Comparison of ENCODE assay signal across 14 cellular contexts in genomic region chr17:4417129-4417667, GRCh38. TPM values are rescaled to one million over a fixed set of nuclear protein-coding genes. Genes with fewer than 3 reads are reported as not detected.
A peak's percentile ranks its signal among the peaks of the same experiment; 100 is the strongest.
DNase-seq lines count a peak whose midpoint lies in the region; ATAC-seq, FAIRE-seq and TF ChIP-seq lines count a peak whose summit lies in the region.
"Had no signal": no experiment of that assay in that cellular context is flagged by ENCODE, and none has a peak within 500 bp of the region (broad histone marks: within the 10 kb centered on the region; RNA-seq: fewer than 3 reads in every experiment).

No MANE protein-coding gene starts in this region.

- peaks cover 5% of the 10 kb centered on the region; the same call in 1 of the 2 replicates for H3K4me1 ChIP-seq in HepG2 (ENCODE audit: insufficient read depth, low read length)
- no peaks in the 10 kb centered on the region for H3K4me1 ChIP-seq in right lobe of liver
- no peaks in the 10 kb centered on the region; a peak in 2 of 5 replicates for H3K4me1 ChIP-seq in K562 (replicated peaks in 1 of 2; ENCODE audit: control insufficient read depth in 2 of 2, insufficient read depth in 2 of 2, low read length in 2 of 2)
- H3K4me1 ChIP-seq: BE2C, Caco-2 had no signal

- no peak for TF ChIP-seq CTCF in HepG2 (CRISPR knock-in tag; IDR thresholded peaks at IDR 0.05)
- no peak for TF ChIP-seq CTCF in right lobe of liver (IDR thresholded peaks at IDR 0.05)
- no peak for TF ChIP-seq CTCF in K562 (IDR thresholded peaks at IDR 0.05 in 2 of 3, conservative IDR thresholded peaks at IDR 0.05 in 1 of 3; ENCODE audit: insufficient read depth in 2 of 3, low read depth in 1 of 3, low read length in 3 of 3)

- POLR2A ChIA-PET in HepG2 (lab: Yijun Ruan, JAX) (no interaction called here), K562 (lab: Yijun Ruan, JAX) (no interaction called here)

- H3K9me3 ChIP-seq in HepG2 (ENCODE audit: low read length) (no peaks in the 10 kb centered on the region), right lobe of liver (no peaks in the 10 kb centered on the region), K562 (replicated peaks; ENCODE audit: control insufficient read depth, insufficient read depth, low read depth, low read length) (no peaks in the 10 kb centered on the region)
- H3K9me3 ChIP-seq: BE2C, Caco-2 had no signal

- no peak for ATAC-seq in HepG2
- ATAC-seq in right lobe of liver, result no peak
- no peak for ATAC-seq in K562
- no peak for ATAC-seq in HG03280 (IDR thresholded peaks at IDR 0.05; ENCODE audit: unreplicated experiment)

- H3K9ac ChIP-seq in HepG2 (ENCODE audit: insufficient read depth, low read depth, low read length) (no peak overlapping the region), K562 (ENCODE audit: insufficient read depth in 1 of 2, low read depth in 2 of 2, low read length in 2 of 2) (no peak overlapping the region)
- H3K9ac ChIP-seq: GM23248 had no signal

- no peaks in the 10 kb centered on the region for H3K9me1 ChIP-seq in K562 (ENCODE audit: control insufficient read depth, insufficient read depth, low read length)

- H3K4me2 ChIP-seq in HepG2 (ENCODE audit: low read depth, low read length) (no peak overlapping the region), K562 (ENCODE audit: insufficient read depth, low read length) (no peak overlapping the region)

- H3K36me3 ChIP-seq in HepG2 (replicated peaks in 1 of 2; ENCODE audit: control insufficient read depth in 1 of 2, insufficient read depth in 2 of 2, low read length in 2 of 2) (no peaks in the 10 kb centered on the region), right lobe of liver (no peaks in the 10 kb centered on the region), K562 (ENCODE audit: control insufficient read depth, insufficient read depth, low read length) (no peaks in the 10 kb centered on the region)
- H3K36me3 ChIP-seq: BE2C had no signal

- H3K4me3 ChIP-seq in HepG2 (replicated peaks in 1 of 3; ENCODE audit: insufficient read depth in 1 of 3, low read depth in 2 of 3, low read length in 3 of 3) (no peak overlapping the region), right lobe of liver (no peak overlapping the region), K562 (no peak overlapping the region)
- H3K4me3 ChIP-seq: GM23248 had no signal

- TF ChIP-seq POLR2A in HepG2 (IDR thresholded peaks at IDR 0.05; ENCODE audit: insufficient read depth in 1 of 2, low read depth in 2 of 2, low read length in 2 of 2) (no peak), right lobe of liver (IDR thresholded peaks at IDR 0.05) (no peak), K562 (conservative IDR thresholded peaks at IDR 0.05) (no peak)

- H4K20me1 ChIP-seq in HepG2 (ENCODE audit: insufficient read depth, low read length), result no peaks in the 10 kb centered on the region
- H4K20me1 ChIP-seq in K562 (replicated peaks; ENCODE audit: control insufficient read depth, insufficient read depth, low read length), result no peaks in the 10 kb centered on the region

- H3K27ac ChIP-seq in HepG2 (ENCODE audit: extremely low read length, insufficient read depth, low read length) (no peak overlapping the region), right lobe of liver (no peak overlapping the region), K562 (ENCODE audit: extremely low read depth, low read depth, low read length) (no peak overlapping the region)
- H3K27ac ChIP-seq: GM23248 had no signal

- CTCF ChIA-PET in HepG2 (lab: Yijun Ruan, JAX; ENCODE audit: low intra/inter-chr PET ratio, low total read pairs) (no interaction called here), K562 (lab: Yijun Ruan, JAX; ENCODE audit: low intra/inter-chr PET ratio) (no interaction called here)

- FAIRE-seq in HepG2 (lab: Jason Lieb, UNC) (no peak), K562 (lab: Jason Lieb, UNC) (no peak)
- FAIRE-seq: GM18507 had no signal

- TF ChIP-seq EP300 in HepG2 (IDR thresholded peaks at IDR 0.05; ENCODE audit: low read depth in 2 of 2, low read length in 2 of 2) (no peak), HepG2 (CRISPR knock-in tag; IDR thresholded peaks at IDR 0.05; ENCODE audit: borderline replicate concordance) (no peak), K562 (IDR thresholded peaks at IDR 0.05; ENCODE audit: low read length) (no peak)

- H3K79me2 ChIP-seq in HepG2 (ENCODE audit: insufficient read depth, low read length) (no peaks in the 10 kb centered on the region), K562 (ENCODE audit: control insufficient read depth, insufficient read depth, low read length) (no peaks in the 10 kb centered on the region)

- intact Hi-C loops in HepG2 (cut with micrococcal nuclease; ENCODE audit: unreplicated experiment), result no loop called here
- intact Hi-C loops in right lobe of liver (cut with DNase I), result loop anchor here (10.0 kb wide), 2 partner anchors 202 to 232 kb away; no protein-coding TSS in a partner anchor
- intact Hi-C loops in K562 (cut with micrococcal nuclease), result no loop called here

- DNase-seq in HepG2 (ENCODE audit: low spot score) (no peak), right lobe of liver (no peak), MV-4-11 (lab: John Stamatoyannopoulos, UW) (peak; percentile 48), K562 (ENCODE audit: extremely low read depth in 1 of 4, low spot score in 3 of 4) (no peak), AML-193 (lab: John Stamatoyannopoulos, UW) (no peak)
- DNase-seq in NK-92 treated with Interleukin-12 subunit alpha and Interleukin-12 subunit beta, amount 100 ng/mL, for 24 hours (lab: John Stamatoyannopoulos, UW), result no peak
- DNase-seq: BE2C; Caco-2; CD8-positive, alpha-beta memory T cell; GF-D8; GM23248; H7 had no signal

- in situ Hi-C loops in HepG2 (cut with HindIII; ENCODE audit: extremely low pct_ligation_motif_present, low pct_unique_long_range_greater_than_20kb) (loop anchor here (10.0 kb wide), 1 partner anchor 212 kb away; no protein-coding TSS in a partner anchor), K562 (cut with MboI) (loop anchor here (10.0 kb wide), 1 partner anchor 212 kb away; no protein-coding TSS in a partner anchor)

- BruUV-seq in HepG2 (replicated peaks; lab: Mats Ljungman, UMichigan) (no TSS peak), K562 (replicated peaks; lab: Mats Ljungman, UMichigan) (no TSS peak)

- WGBS in HepG2 (ENCODE audit: low lambda C conversion rate), result 28% methylated on average over 2 of the region's 2 CpGs
- 80% methylated on average over 2 of the region's 2 CpGs for WGBS in right lobe of liver (ENCODE audit: insufficient coverage, low coverage, low lambda C conversion rate, missing lambda C conversion rate)
- 17% methylated on average over 1 of the region's 2 CpGs for WGBS in K562 (ENCODE audit: insufficient coverage, low coverage, missing lambda C conversion rate)

- H2AFZ ChIP-seq in HepG2 (ENCODE audit: low read length), result no peak overlapping the region
- H2AFZ ChIP-seq in K562 (ENCODE audit: low read depth, low read length), result no peak overlapping the region
- H2AFZ ChIP-seq: GM23248 had no signal

- TF ChIP-seq RAD21 in HepG2 (CRISPR knock-in tag; IDR thresholded peaks at IDR 0.05), result no peak
- TF ChIP-seq RAD21 in K562 (CRISPR knock-in tag; conservative IDR thresholded peaks at IDR 0.05 in 1 of 2, IDR thresholded peaks at IDR 0.05 in 1 of 2), result no peak

- H3K27me3 ChIP-seq in HepG2 (ENCODE audit: control insufficient read depth in 1 of 2, insufficient read depth in 2 of 2, low read length in 2 of 2) (peaks cover 0 to 4% of the 10 kb centered on the region in 2 experiments; a peak in 1 of 5 replicates), right lobe of liver (no peaks in the 10 kb centered on the region), K562 (ENCODE audit: control insufficient read depth in 2 of 2, insufficient read depth in 2 of 2, low read length in 2 of 2) (peaks cover 0 to 6% of the 10 kb centered on the region in 2 experiments; a peak in 1 of 5 replicates)
- H3K27me3 ChIP-seq: BE2C had no signal

RNA-seq across cellular contexts. Expression of gene SPNS3, which starts 16.5 kb away (rescaled TPM):
- total RNA-seq in HepG2 (2016; rRNA removed; fragmentation: Illumina TruSeq; extraction: Trizol) (not detected in 2 replicates), right lobe of liver (not detected), K562 (2014; rRNA removed) (not detected in 2 replicates), K562 (2014; rRNA removed; fragmentation: Illumina TruSeq; extraction: Trizol) (not detected in 2 replicates), K562 (2015; rRNA removed; fragmentation: Illumina TruSeq; extraction: Trizol) (not detected in 2 replicates), K562 (2021) (not detected in 2 replicates)
- total RNA-seq in HepG2 (2016; cell fraction: cytosol; rRNA removed; fragmentation: Illumina TruSeq; extraction: Trizol; ENCODE audit: low read depth), result not detected in 2 replicates
- 0.15 TPM in 1 of 2 replicates, not detected in the other for total RNA-seq in HepG2 (2016; cell fraction: insoluble cytoplasmic fraction; rRNA removed; fragmentation: Illumina TruSeq; extraction: Trizol)
- total RNA-seq in HepG2 (2016; cell fraction: membrane; rRNA removed; fragmentation: Illumina TruSeq; extraction: Trizol), result not detected in 2 replicates
- total RNA-seq in HepG2 (2016; cell fraction: nucleus; rRNA removed; fragmentation: Illumina TruSeq; extraction: Trizol), result not detected in 2 replicates
- polyA plus RNA-seq in HepG2 (2011; rRNA removed) (0.20 TPM in 1 of 2 replicates, not detected in the other), K562 (2011; rRNA removed) (not detected in 2 replicates), K562 (2014; fragmentation: Illumina TruSeq; extraction: Trizol) (not detected in 2 replicates), K562 (2014; fragmentation: Nextera tagmentation; extraction: Ambion mirVana) (not detected), K562 (2014; rRNA removed) (0.05 TPM in 1 of 2 replicates, not detected in the other)
- 0.11 and 0.13 TPM in 2 replicates for polyA plus RNA-seq in HepG2 (2011; cell fraction: cytosol; rRNA removed)
- 0.32 and 0.45 TPM in 2 replicates for polyA plus RNA-seq in HepG2 (2011; cell fraction: nucleus; rRNA removed)
- 0.27 and 0.36 TPM in 2 replicates for polyA plus RNA-seq in HepG2 (2012)
- not detected in 2 replicates for polyA plus RNA-seq in HepG2 (2016; cell fraction: cytosol; fragmentation: Illumina TruSeq; extraction: Trizol; ENCODE audit: low read depth)
- polyA plus RNA-seq in HepG2 (2016; cell fraction: insoluble cytoplasmic fraction; fragmentation: Illumina TruSeq; extraction: Trizol; ENCODE audit: low read depth), result not detected in 2 replicates
- not detected in 2 replicates for polyA plus RNA-seq in HepG2 (2016; cell fraction: membrane; fragmentation: Illumina TruSeq; extraction: Trizol; ENCODE audit: low read depth)
- not detected in 2 replicates for polyA plus RNA-seq in HepG2 (2016; cell fraction: nucleus; fragmentation: Illumina TruSeq; extraction: Trizol; ENCODE audit: insufficient read depth, low read depth)
- 0.08 TPM in 1 of 2 replicates, not detected in the other for polyA minus RNA-seq in HepG2 (2011; rRNA and poly(A)+ RNA removed; ENCODE audit: low replicate concordance)
- not detected in 2 replicates for polyA minus RNA-seq in HepG2 (2011; cell fraction: cytosol; rRNA and poly(A)+ RNA removed)
- not detected in 2 replicates for polyA minus RNA-seq in HepG2 (2011; cell fraction: nucleus; rRNA and poly(A)+ RNA removed)
- total RNA-seq in K562 (2011; cell fraction: chromatin; rRNA removed; ENCODE audit: low replicate concordance), result not detected in 2 replicates
- not detected in 2 replicates for total RNA-seq in K562 (2011; cell fraction: nucleolus; rRNA removed)
- not detected in 2 replicates for total RNA-seq in K562 (2011; cell fraction: nucleoplasm; rRNA removed)
- not detected in 2 replicates for polyA plus RNA-seq in K562 (2011; cell fraction: cytosol; rRNA removed)
- not detected in 2 replicates for polyA plus RNA-seq in K562 (2011; cell fraction: nucleus; rRNA removed)
- 0.12 TPM in 1 of 2 replicates, not detected in the other for polyA plus RNA-seq in K562 (2012)
- not detected in 2 replicates for polyA minus RNA-seq in K562 (2011; rRNA and poly(A)+ RNA removed)
- not detected in 2 replicates for polyA minus RNA-seq in K562 (2011; cell fraction: cytosol; rRNA and poly(A)+ RNA removed)
- polyA minus RNA-seq in K562 (2011; cell fraction: nucleus; rRNA and poly(A)+ RNA removed), result not detected in 2 replicates
- total RNA-seq: Caco-2, GM23248, H7 had no signal
- polyA plus RNA-seq: GM23248 had no signal

RNA-seq across cellular contexts. Expression of gene UBE2G1, which starts 50.7 kb away (rescaled TPM):
- 42.6 and 49.8 TPM in 2 replicates for total RNA-seq in HepG2 (2016; rRNA removed; fragmentation: Illumina TruSeq; extraction: Trizol)
- total RNA-seq in HepG2 (2016; cell fraction: cytosol; rRNA removed; fragmentation: Illumina TruSeq; extraction: Trizol; ENCODE audit: low read depth), result 25.2 and 26.2 TPM in 2 replicates
- total RNA-seq in HepG2 (2016; cell fraction: insoluble cytoplasmic fraction; rRNA removed; fragmentation: Illumina TruSeq; extraction: Trizol), result 40.8 and 52.8 TPM in 2 replicates
- total RNA-seq in HepG2 (2016; cell fraction: membrane; rRNA removed; fragmentation: Illumina TruSeq; extraction: Trizol), result 31.5 and 33.2 TPM in 2 replicates
- total RNA-seq in HepG2 (2016; cell fraction: nucleus; rRNA removed; fragmentation: Illumina TruSeq; extraction: Trizol), result 21.4 and 24.8 TPM in 2 replicates
- 23.8 and 27.9 TPM in 2 replicates for polyA plus RNA-seq in HepG2 (2011; rRNA removed)
- 13.1 and 17.7 TPM in 2 replicates for polyA plus RNA-seq in HepG2 (2011; cell fraction: cytosol; rRNA removed)
- polyA plus RNA-seq in HepG2 (2011; cell fraction: nucleus; rRNA removed), result 8.2 and 9.0 TPM in 2 replicates
- 25.8 and 29.5 TPM in 2 replicates for polyA plus RNA-seq in HepG2 (2012)
- polyA plus RNA-seq in HepG2 (2016; cell fraction: cytosol; fragmentation: Illumina TruSeq; extraction: Trizol; ENCODE audit: low read depth), result 8.2 and 10.4 TPM in 2 replicates
- polyA plus RNA-seq in HepG2 (2016; cell fraction: insoluble cytoplasmic fraction; fragmentation: Illumina TruSeq; extraction: Trizol; ENCODE audit: low read depth), result 65.7 and 70.2 TPM in 2 replicates
- polyA plus RNA-seq in HepG2 (2016; cell fraction: membrane; fragmentation: Illumina TruSeq; extraction: Trizol; ENCODE audit: low read depth), result 21.4 and 22.3 TPM in 2 replicates
- polyA plus RNA-seq in HepG2 (2016; cell fraction: nucleus; fragmentation: Illumina TruSeq; extraction: Trizol; ENCODE audit: insufficient read depth, low read depth), result 32.4 and 34.7 TPM in 2 replicates
- 18.4 and 18.9 TPM in 2 replicates for polyA minus RNA-seq in HepG2 (2011; rRNA and poly(A)+ RNA removed; ENCODE audit: low replicate concordance)
- polyA minus RNA-seq in HepG2 (2011; cell fraction: cytosol; rRNA and poly(A)+ RNA removed), result 25.8 and 28.5 TPM in 2 replicates
- polyA minus RNA-seq in HepG2 (2011; cell fraction: nucleus; rRNA and poly(A)+ RNA removed), result 19.7 and 20.6 TPM in 2 replicates
- total RNA-seq in right lobe of liver, result 10 to 100 TPM; 30.3 to 45.5 (median 38.8) TPM
- 8.0 and 17.2 TPM in 2 replicates for total RNA-seq in K562 (2011; cell fraction: chromatin; rRNA removed; ENCODE audit: low replicate concordance)
- total RNA-seq in K562 (2011; cell fraction: nucleolus; rRNA removed), result 8.7 and 10.5 TPM in 2 replicates
- 13.7 and 19.2 TPM in 2 replicates for total RNA-seq in K562 (2011; cell fraction: nucleoplasm; rRNA removed)
- total RNA-seq in K562 (2014; rRNA removed), result 46.5 and 48.8 TPM in 2 replicates
- 25.2 and 30.7 TPM in 2 replicates for total RNA-seq in K562 (2014; rRNA removed; fragmentation: Illumina TruSeq; extraction: Trizol)
- 28.4 and 28.9 TPM in 2 replicates for total RNA-seq in K562 (2015; rRNA removed; fragmentation: Illumina TruSeq; extraction: Trizol)
- total RNA-seq in K562 (2021), result 65.9 and 70.1 TPM in 2 replicates
- 26.7 and 39.6 TPM in 2 replicates for polyA plus RNA-seq in K562 (2011; rRNA removed)
- 16.9 and 21.1 TPM in 2 replicates for polyA plus RNA-seq in K562 (2011; cell fraction: cytosol; rRNA removed)
- polyA plus RNA-seq in K562 (2011; cell fraction: nucleus; rRNA removed), result 9.6 and 10.6 TPM in 2 replicates
- polyA plus RNA-seq in K562 (2012), result 33.0 and 37.8 TPM in 2 replicates
- 28.8 and 36.7 TPM in 2 replicates for polyA plus RNA-seq in K562 (2014; fragmentation: Illumina TruSeq; extraction: Trizol)
- polyA plus RNA-seq in K562 (2014; fragmentation: Nextera tagmentation; extraction: Ambion mirVana), result 10 to 100 TPM; 10.1 to 16.4 TPM
- polyA plus RNA-seq in K562 (2014; rRNA removed), result 29.0 and 29.7 TPM in 2 replicates
- 26.1 and 30.5 TPM in 2 replicates for polyA minus RNA-seq in K562 (2011; rRNA and poly(A)+ RNA removed)
- 22.1 and 25.4 TPM in 2 replicates for polyA minus RNA-seq in K562 (2011; cell fraction: cytosol; rRNA and poly(A)+ RNA removed)
- 8.8 TPM in 2 replicates for polyA minus RNA-seq in K562 (2011; cell fraction: nucleus; rRNA and poly(A)+ RNA removed)

Comparison
In these comparisons a context has a peak if more than half of its experiments do, and no peak if none do; other contexts are left out.
1. intact Hi-C loops: an anchor here in right lobe of liver (10.0 kb wide); none called in HepG2 and K562.
2. Of the 241 proteins assayed by ChIP-seq in both HepG2 and K562: peak only in HepG2: none; only in K562: none; in both: ZFP36; in neither: 240.